2 cellular contexts compared by ENCODE assay signal in the genomic region with DNA sequence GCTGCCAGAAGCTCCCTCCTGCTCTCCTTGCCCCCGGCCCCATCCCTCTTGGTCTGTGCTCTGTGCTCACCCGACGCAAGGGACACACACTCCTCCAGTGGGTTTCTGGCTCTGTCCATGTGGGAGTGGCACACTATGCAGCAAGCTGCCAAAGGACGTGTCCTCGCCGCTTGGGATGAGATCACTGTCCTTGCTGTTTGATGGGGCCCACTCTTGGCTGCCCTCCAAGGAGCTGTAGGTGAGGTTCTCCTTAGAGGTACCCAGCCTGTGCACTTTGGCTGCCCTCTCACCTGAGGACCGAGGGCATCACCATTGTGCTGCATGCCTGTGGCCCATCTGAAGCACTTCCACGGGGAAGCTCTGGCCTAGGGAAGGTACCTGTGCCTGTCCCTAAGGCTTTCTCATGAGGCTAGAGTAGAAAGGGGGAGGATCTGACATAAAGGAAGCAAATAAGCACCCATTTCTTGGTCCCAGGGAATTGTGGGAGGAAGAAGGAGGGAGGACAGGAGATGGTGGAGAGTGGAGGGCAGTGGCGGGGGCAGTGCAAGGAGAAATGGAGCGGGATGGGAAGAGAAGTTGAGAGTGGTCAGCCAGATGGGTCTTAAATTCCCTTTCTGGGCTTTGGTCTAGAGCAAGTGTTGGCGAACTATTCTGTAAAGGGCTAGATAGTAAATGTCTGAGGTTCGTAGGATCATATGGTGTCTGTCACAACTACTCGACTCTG.
TF ChIP-seq lines count a peak whose summit lies in the region.

No MANE protein-coding gene starts in this region.

TF ChIP-seq in HEK293, 187 proteins besides CTCF, POLR2A, EP300 and RAD21 (continued from another document):
- TF ChIP-seq, protein P1, sequence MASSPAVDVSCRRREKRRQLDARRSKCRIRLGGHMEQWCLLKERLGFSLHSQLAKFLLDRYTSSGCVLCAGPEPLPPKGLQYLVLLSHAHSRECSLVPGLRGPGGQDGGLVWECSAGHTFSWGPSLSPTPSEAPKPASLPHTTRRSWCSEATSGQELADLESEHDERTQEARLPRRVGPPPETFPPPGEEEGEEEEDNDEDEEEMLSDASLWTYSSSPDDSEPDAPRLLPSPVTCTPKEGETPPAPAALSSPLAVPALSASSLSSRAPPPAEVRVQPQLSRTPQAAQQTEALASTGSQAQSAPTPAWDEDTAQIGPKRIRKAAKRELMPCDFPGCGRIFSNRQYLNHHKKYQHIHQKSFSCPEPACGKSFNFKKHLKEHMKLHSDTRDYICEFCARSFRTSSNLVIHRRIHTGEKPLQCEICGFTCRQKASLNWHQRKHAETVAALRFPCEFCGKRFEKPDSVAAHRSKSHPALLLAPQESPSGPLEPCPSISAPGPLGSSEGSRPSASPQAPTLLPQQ (tag by site-specific recombination; IDR thresholded peaks at IDR 0.05) = peak; percentile 97
- TF ChIP-seq ZNF624 (tag by site-specific recombination; IDR thresholded peaks at IDR 0.05) (no peak), ZBTB17 (tag by site-specific recombination; IDR thresholded peaks at IDR 0.05) (no peak), GLIS2 (tag by site-specific recombination; IDR thresholded peaks at IDR 0.05) (no peak), ZFP69B (tag by site-specific recombination; IDR thresholded peaks at IDR 0.05) (peak; percentile 82), KLF1 (tag by site-specific recombination; IDR thresholded peaks at IDR 0.05) (no peak), ZNF423 (tag by site-specific recombination; IDR thresholded peaks at IDR 0.05) (no peak), ZNF510 (tag by site-specific recombination; IDR thresholded peaks at IDR 0.05; ENCODE audit: insufficient replicate concordance) (no peak)

TF ChIP-seq in SK-N-SH, 30 proteins besides CTCF, POLR2A, EP300 and RAD21 (continued from another document):
- TF ChIP-seq, protein P2, sequence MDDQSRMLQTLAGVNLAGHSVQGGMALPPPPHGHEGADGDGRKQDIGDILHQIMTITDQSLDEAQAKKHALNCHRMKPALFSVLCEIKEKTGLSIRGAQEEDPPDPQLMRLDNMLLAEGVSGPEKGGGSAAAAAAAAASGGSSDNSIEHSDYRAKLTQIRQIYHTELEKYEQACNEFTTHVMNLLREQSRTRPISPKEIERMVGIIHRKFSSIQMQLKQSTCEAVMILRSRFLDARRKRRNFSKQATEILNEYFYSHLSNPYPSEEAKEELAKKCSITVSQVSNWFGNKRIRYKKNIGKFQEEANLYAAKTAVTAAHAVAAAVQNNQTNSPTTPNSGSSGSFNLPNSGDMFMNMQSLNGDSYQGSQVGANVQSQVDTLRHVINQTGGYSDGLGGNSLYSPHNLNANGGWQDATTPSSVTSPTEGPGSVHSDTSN (IDR thresholded peaks at IDR 0.05) = no peak
- TF ChIP-seq JUND (IDR thresholded peaks at IDR 0.05) = no peak
